ENCODE assay signal across 26 cellular contexts in the genomic region with DNA sequence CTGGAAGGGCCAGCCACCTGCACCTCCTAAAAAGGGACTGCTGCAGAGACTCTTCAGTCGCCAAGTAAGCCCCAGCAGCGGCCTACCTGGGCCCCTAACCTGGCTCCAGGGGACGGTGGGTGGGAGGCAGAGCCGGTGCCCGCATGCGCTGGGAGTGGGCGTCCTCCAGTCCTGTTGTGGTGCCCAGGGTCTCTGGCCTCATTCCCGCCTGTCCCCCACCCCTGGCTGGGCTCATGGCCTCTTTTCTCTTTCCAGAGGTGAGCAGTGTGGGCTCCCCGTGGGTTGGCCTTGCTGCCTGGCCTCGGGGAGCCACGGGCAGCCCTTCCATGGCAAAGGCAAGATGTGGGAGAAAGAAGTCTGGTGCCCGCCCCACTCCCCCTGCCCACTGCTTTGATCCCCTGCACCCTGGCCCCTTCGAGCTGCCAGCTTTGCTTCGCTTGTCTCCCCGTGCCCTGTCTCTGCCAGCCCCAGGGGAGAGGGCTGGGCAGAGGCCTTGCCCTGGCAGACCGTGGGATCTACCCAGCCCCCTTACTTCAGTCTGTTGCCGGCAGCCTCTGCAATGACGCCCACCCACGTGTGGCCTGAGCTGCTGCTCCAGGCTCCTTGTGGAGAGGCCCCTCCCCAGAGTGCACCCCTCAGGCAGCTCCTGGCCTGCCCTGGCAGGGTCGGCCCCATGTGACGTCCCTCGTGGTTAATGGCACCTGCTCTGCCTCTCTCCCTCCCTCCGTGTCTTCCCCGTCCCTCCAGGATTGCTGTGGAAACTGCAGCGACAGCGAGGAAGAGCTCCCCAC. TPM values are rescaled to one million over a fixed set of nuclear protein-coding genes. Genes with fewer than 3 reads are reported as not detected.
DNase-seq lines count a peak whose midpoint lies in the region; ATAC-seq and TF ChIP-seq lines count a peak whose summit lies in the region.
"Had no signal": no experiment of that assay in that cellular context is flagged by ENCODE, and none has a peak within 500 bp of the region (broad histone marks: within the 10 kb centered on the region; RNA-seq: fewer than 3 reads in every experiment).

No MANE protein-coding gene starts in this region.

- peak overlapping the region; percentile 49 to 60 (median 51) for H3K27ac Mint-ChIP-seq in CD4-positive, CD25-positive, alpha-beta regulatory T cell
- H3K27ac Mint-ChIP-seq in naive thymus-derived CD4-positive, alpha-beta T cell: peak overlapping the region in 5 of 9 donors; percentile 28 to 92 (median 76)
- H3K27ac Mint-ChIP-seq: GM23338 had no signal

- CTCF ChIA-PET in naive thymus-derived CD4-positive, alpha-beta T cell (lab: Charles Lee): interaction anchor here (0.7 to 3.7 kb wide), 5 partner anchors 9 to 38 kb away, joined by 3 to 25 read pairs (median 5); no protein-coding TSS in a partner anchor
- CTCF ChIA-PET in HEK293T (lab: Yijun Ruan, JAX): interaction anchor here (0.7 to 1.2 kb wide), 3 partner anchors 16 to 59 kb away, joined by 3 to 5 read pairs (median 3); no protein-coding TSS in a partner anchor

- TF ChIP-seq CTCF in RWPE2 (IDR thresholded peaks at IDR 0.05; ENCODE audit: poor library complexity, severe bottlenecking) (no peak), ascending aorta (IDR thresholded peaks at IDR 0.05) (no peak)

- H3K27me3 ChIP-seq in CD4-positive, CD25-positive, alpha-beta regulatory T cell (ENCODE audit: control insufficient read depth, insufficient read depth, low read length): no peaks in the 10 kb centered on the region
- no peaks in the 10 kb centered on the region for H3K27me3 ChIP-seq in RWPE2 (ENCODE audit: insufficient read depth, poor library complexity, severe bottlenecking)
- no peaks in the 10 kb centered on the region for H3K27me3 ChIP-seq in naive thymus-derived CD4-positive, alpha-beta T cell (ENCODE audit: control insufficient read depth in 2 of 2, insufficient read depth in 2 of 2, low read length in 2 of 2)
- H3K27me3 ChIP-seq in ascending aorta: no peaks in the 10 kb centered on the region
- H3K27me3 ChIP-seq: SJCRH30, tibial artery had no signal

- H3K4me3 ChIP-seq in CD4-positive, CD25-positive, alpha-beta regulatory T cell (ENCODE audit: low read depth, low read length): no peak overlapping the region
- H3K4me3 ChIP-seq in RWPE2 (ENCODE audit: severe bottlenecking): no peak overlapping the region
- no peak overlapping the region for H3K4me3 ChIP-seq in naive thymus-derived CD4-positive, alpha-beta T cell (ENCODE audit: low read length)
- H3K4me3 ChIP-seq in ascending aorta: no peak overlapping the region
- H3K4me3 ChIP-seq: esophagus muscularis mucosa, GM23338, PC-9, SJCRH30, tibial artery had no signal

- peak overlapping the region in 2 of 4 donors; percentile 31 to 33 for H3K4me3 Mint-ChIP-seq in CD4-positive, CD25-positive, alpha-beta regulatory T cell
- H3K4me3 Mint-ChIP-seq in naive thymus-derived CD4-positive, alpha-beta T cell: peak overlapping the region in 1 of 10 donors; percentile 56
- H3K4me3 Mint-ChIP-seq: activated naive CD8-positive, alpha-beta T cell treated with anti-CD3 and anti-CD28 coated beads, Interleukin-2, amount 10 ng/mL, durations not matched to agents 7 days and 5 days; GM23338 had no signal

- POLR2A ChIA-PET in naive thymus-derived CD4-positive, alpha-beta T cell (lab: Charles Lee): interaction anchor here (0.6 to 23.1 kb wide), 7 partner anchors 7 to 172 kb away, joined by 3 to 804 read pairs (median 6); a partner anchor contains a TSS
- POLR2A ChIA-PET in HEK293T (lab: Yijun Ruan, JAX): interaction anchor here (0.9 to 7.4 kb wide), 3 partner anchors 12 to 16 kb away, joined by 3 to 69 read pairs (median 3); a partner anchor contains a TSS

- peaks cover 67% of the 10 kb centered on the region for H3K4me1 ChIP-seq in CD4-positive, CD25-positive, alpha-beta regulatory T cell (ENCODE audit: control insufficient read depth, insufficient read depth, low read length, poor library complexity, severe bottlenecking)
- no peaks in the 10 kb centered on the region for H3K4me1 ChIP-seq in RWPE2 (ENCODE audit: insufficient read depth, poor library complexity, severe bottlenecking)
- H3K4me1 ChIP-seq in naive thymus-derived CD4-positive, alpha-beta T cell (ENCODE audit: control insufficient read depth in 2 of 2, insufficient read depth in 2 of 2, low read length in 2 of 2): peaks cover 10 to 52% of the 10 kb centered on the region in 2 donors
- peaks cover 3 to 5% of the 10 kb centered on the region in 2 donors for H3K4me1 ChIP-seq in ascending aorta

- peak overlapping the region; percentile 82 for H3K27ac ChIP-seq in CD4-positive, CD25-positive, alpha-beta regulatory T cell (ENCODE audit: insufficient read depth, low read length, poor library complexity, severe bottlenecking)
- H3K27ac ChIP-seq in RWPE2 (ENCODE audit: poor library complexity, severe bottlenecking): no peak overlapping the region
- peak overlapping the region; percentile 84 for H3K27ac ChIP-seq in naive thymus-derived CD4-positive, alpha-beta T cell (ENCODE audit: low read depth, low read length)
- H3K27ac ChIP-seq in ascending aorta: no peak overlapping the region
- H3K27ac ChIP-seq: esophagus muscularis mucosa, PC-9, SJCRH30, tibial artery had no signal

- peak; percentile 8 for DNase-seq in 8988T
- DNase-seq in CD4-positive, CD25-positive, alpha-beta regulatory T cell: no peak
- DNase-seq in RWPE2 (ENCODE audit: low spot score): no peak
- DNase-seq in naive thymus-derived CD4-positive, alpha-beta T cell: no peak
- DNase-seq in HEK293T (ENCODE audit: extremely low spot score): no peak
- DNase-seq in ascending aorta (ENCODE audit: low spot score in 2 of 2): no peak
- DNase-seq: hippocampal formation, IMR-90, left ventricle myocardium superior, midbrain, NCI-H1417, NCI-H2081 treated with DMSO at 0.1 percent for 48 hours, NCI-H446 treated with DMSO at 0.1 percent for 48 hours, SJCRH30, tibial artery had no signal

- H3K27me3 Mint-ChIP-seq in CD4-positive, CD25-positive, alpha-beta regulatory T cell: peaks cover 4% of the 10 kb centered on the region
- H3K27me3 Mint-ChIP-seq in naive thymus-derived CD4-positive, alpha-beta T cell: no peaks in the 10 kb centered on the region
- H3K27me3 Mint-ChIP-seq: activated naive CD8-positive, alpha-beta T cell treated with anti-CD3 and anti-CD28 coated beads, Interleukin-2, amount 10 ng/mL, durations not matched to agents 7 days and 5 days had no signal

- intact Hi-C loops in naive thymus-derived CD4-positive, alpha-beta T cell (cut with micrococcal nuclease): no loop called here
- intact Hi-C loops in ascending aorta (cut with DNase I): no loop called here

- peaks cover 47% of the 10 kb centered on the region for H3K36me3 ChIP-seq in CD4-positive, CD25-positive, alpha-beta regulatory T cell (ENCODE audit: control insufficient read depth, insufficient read depth, low read length)
- H3K36me3 ChIP-seq in RWPE2 (ENCODE audit: low read depth) (peaks cover 20% of the 10 kb centered on the region), ascending aorta (peaks cover 25 to 28% of the 10 kb centered on the region in 2 donors)
- H3K36me3 ChIP-seq in naive thymus-derived CD4-positive, alpha-beta T cell (ENCODE audit: control insufficient read depth in 2 of 3, insufficient read depth in 3 of 3, low read length in 3 of 3): peaks cover 9 to 69% (median 23%) of the 10 kb centered on the region in 3 experiments

- peaks cover 12 to 85% (median 44%) of the 10 kb centered on the region in 4 donors for H3K4me1 Mint-ChIP-seq in CD4-positive, CD25-positive, alpha-beta regulatory T cell
- H3K4me1 Mint-ChIP-seq in naive thymus-derived CD4-positive, alpha-beta T cell: peaks cover 52 to 79% (median 63%) of the 10 kb centered on the region in 7 donors

- H3K9me3 Mint-ChIP-seq in CD4-positive, CD25-positive, alpha-beta regulatory T cell: no peaks in the 10 kb centered on the region
- no peaks in the 10 kb centered on the region for H3K9me3 Mint-ChIP-seq in naive thymus-derived CD4-positive, alpha-beta T cell
- H3K9me3 Mint-ChIP-seq: activated naive CD8-positive, alpha-beta T cell treated with anti-CD3 and anti-CD28 coated beads, Interleukin-2, amount 10 ng/mL, durations not matched to agents 7 days and 5 days had no signal

- H3K9me3 ChIP-seq in CD4-positive, CD25-positive, alpha-beta regulatory T cell (ENCODE audit: control insufficient read depth in 2 of 2, low read length in 2 of 2): no peaks in the 10 kb centered on the region
- no peaks in the 10 kb centered on the region for H3K9me3 ChIP-seq in RWPE2 (ENCODE audit: severe bottlenecking)
- no peaks in the 10 kb centered on the region for H3K9me3 ChIP-seq in naive thymus-derived CD4-positive, alpha-beta T cell (ENCODE audit: control insufficient read depth in 2 of 3, low read length in 3 of 3)
- no peaks in the 10 kb centered on the region for H3K9me3 ChIP-seq in ascending aorta
- H3K9me3 ChIP-seq: esophagus muscularis mucosa, SJCRH30, tibial artery had no signal

- no peak for ATAC-seq in CD4-positive, CD25-positive, alpha-beta regulatory T cell (ENCODE audit: low read depth in 2 of 2)
- 0 out of 3 replicates have a peak, but pooled peaks have one; percentile 0 for ATAC-seq in RWPE2 (ENCODE audit: low read depth)
- ATAC-seq in naive thymus-derived CD4-positive, alpha-beta T cell: no peak
- ATAC-seq in HG02973 (IDR thresholded peaks at IDR 0.05; ENCODE audit: unreplicated experiment): no peak
- ATAC-seq in HG03457 (IDR thresholded peaks at IDR 0.05; ENCODE audit: unreplicated experiment): no peak
- ATAC-seq: left ventricle myocardium superior had no signal

- peaks cover 30% of the 10 kb centered on the region for H3K36me3 Mint-ChIP-seq in CD4-positive, CD25-positive, alpha-beta regulatory T cell
- H3K36me3 Mint-ChIP-seq in naive thymus-derived CD4-positive, alpha-beta T cell: peaks cover 0 to 34% (median 18%) of the 10 kb centered on the region in 5 donors

RNA-seq across cellular contexts. Expression of a gene that starts 5.4 kb away (rescaled TPM):
- 21.8 TPM for total RNA-seq in CD4-positive, CD25-positive, alpha-beta regulatory T cell
- 10 to 100 TPM; 10.2 to 17.0 (median 11.7) TPM for polyA plus RNA-seq in CD4-positive, CD25-positive, alpha-beta regulatory T cell
- 10 to 100 TPM in 2 of 5 experiments, 1 to 10 TPM in 3; 6.4 to 31.8 (median 6.8) TPM for total RNA-seq in naive thymus-derived CD4-positive, alpha-beta T cell
- 10 to 100 TPM; 11.7 to 19.4 TPM for polyA plus RNA-seq in naive thymus-derived CD4-positive, alpha-beta T cell
- 18.1 TPM for total RNA-seq in ascending aorta

RNA-seq across cellular contexts. Expression of a gene that starts 14.7 kb away (rescaled TPM):
- total RNA-seq in CD4-positive, CD25-positive, alpha-beta regulatory T cell: 228 TPM
- 100 to 1,000 TPM in 2 of 4 donors, 10 to 100 TPM in 2; 79.2 to 127 (median 96.0) TPM for polyA plus RNA-seq in CD4-positive, CD25-positive, alpha-beta regulatory T cell
- total RNA-seq in naive thymus-derived CD4-positive, alpha-beta T cell: 100 to 1,000 TPM; 161 to 246 (median 200) TPM
- polyA plus RNA-seq in naive thymus-derived CD4-positive, alpha-beta T cell: 100 to 1,000 TPM in 1 of 2 donors, 10 to 100 TPM in 1; 78.8 to 202 TPM
- total RNA-seq in ascending aorta: 20.6 TPM

RNA-seq across cellular contexts. Expression of a gene that starts 31.8 kb away (rescaled TPM):
- 0.35 TPM for total RNA-seq in CD4-positive, CD25-positive, alpha-beta regulatory T cell
- polyA plus RNA-seq in CD4-positive, CD25-positive, alpha-beta regulatory T cell: under 1 TPM in 3 of 4 donors, not detected in 1; 0.16 to 0.94 (median 0.20) TPM
- 1 to 10 TPM in 1 of 5 experiments, under 1 TPM in 2, not detected in 2; 0.16 to 2.1 (median 0.34) TPM for total RNA-seq in naive thymus-derived CD4-positive, alpha-beta T cell
- under 1 TPM in 1 of 2 donors, not detected in 1; 0.64 TPM for polyA plus RNA-seq in naive thymus-derived CD4-positive, alpha-beta T cell
- total RNA-seq in ascending aorta: not detected
- total RNA-seq: left ventricle myocardium superior, skeletal muscle tissue had no signal

RNA-seq across cellular contexts. Expression of a gene that starts 32.2 kb away (rescaled TPM):
- total RNA-seq in CD4-positive, CD25-positive, alpha-beta regulatory T cell: 2.3 TPM
- polyA plus RNA-seq in CD4-positive, CD25-positive, alpha-beta regulatory T cell: under 1 TPM in 1 of 4 donors, not detected in 3; 0.13 TPM
- total RNA-seq in naive thymus-derived CD4-positive, alpha-beta T cell: 1 to 10 TPM; 1.2 to 8.8 (median 5.7) TPM
- 1 to 10 TPM in 1 of 2 donors, under 1 TPM in 1; 0.64 to 2.2 TPM for polyA plus RNA-seq in naive thymus-derived CD4-positive, alpha-beta T cell
- total RNA-seq in ascending aorta: 151 TPM

RNA-seq across cellular contexts. Expression of a gene that starts 40.7 kb away (rescaled TPM):
- total RNA-seq in CD4-positive, CD25-positive, alpha-beta regulatory T cell: not detected
- not detected for polyA plus RNA-seq in CD4-positive, CD25-positive, alpha-beta regulatory T cell
- not detected for total RNA-seq in naive thymus-derived CD4-positive, alpha-beta T cell
- not detected for polyA plus RNA-seq in naive thymus-derived CD4-positive, alpha-beta T cell
- not detected for total RNA-seq in ascending aorta
- total RNA-seq: activated naive CD8-positive, alpha-beta T cell treated with anti-CD3 and anti-CD28 coated beads, Interleukin-2, amount 10 ng/mL, durations not matched to agents 7 days and 5 days; chondrocyte; esophagus muscularis mucosa; IMR-90; left ventricle myocardium superior; MCF 10A; PC-9; pulmonary artery endothelial cell; SJCRH30; skeletal muscle tissue; T-helper 1 cell treated with Interleukin-12 subunit alpha and Interleukin-12 subunit beta and Interleukin-4 antibody, amounts not matched to agents 30 ng/mL and 1 ng/mL, for 36 hours had no signal
- polyA plus RNA-seq: IMR-90 had no signal

Comparison
In these comparisons a context has a peak if more than half of its experiments do, and no peak if none do; other contexts are left out.
1. H3K27ac ChIP-seq: peak in CD4-positive, CD25-positive, alpha-beta regulatory T cell (single experiment) and naive thymus-derived CD4-positive, alpha-beta T cell (single experiment); none in RWPE2 (single experiment) and ascending aorta (0 of 2).